ENCODE assay signal across 9 cellular contexts in genomic region chr10:95792874-95793285, GRCh38. TPM values are rescaled to one million over a fixed set of nuclear protein-coding genes. Genes with fewer than 3 reads are reported as not detected.
DNase-seq lines count a peak whose midpoint lies in the region; ATAC-seq and TF ChIP-seq lines count a peak whose summit lies in the region.
"Had no signal": no experiment of that assay in that cellular context is flagged by ENCODE, and none has a peak within 500 bp of the region (broad histone marks: within the 10 kb centered on the region; RNA-seq: fewer than 3 reads in every experiment).

No MANE protein-coding gene starts in this region.

- POLR2A ChIA-PET in activated CD4-positive, alpha-beta memory T cell treated with anti-CD3 and anti-CD28 coated beads, Interleukin-2, amount 10 ng/mL, durations not matched to agents 7 days and 5 days (lab: Charles Lee): interaction anchor here (2.3 kb wide), 1 partner anchor 39 kb away, joined by 8 read pairs; no protein-coding TSS in a partner anchor

- DNase-seq in CD14-positive monocyte (ENCODE audit: low spot score) (no peak), SKM-1 treated with dmso at 0.1 percent for 144 hours (lab: John Stamatoyannopoulos, UW; ENCODE audit: unreplicated experiment) (peak; percentile 47), Right ventricle myocardium superior (no peak), psoas muscle (no peak), cortex of kidney (lab: John Stamatoyannopoulos, UW) (no peak)
- DNase-seq in effector CD4-positive, alpha-beta T cell: no peak
- no peak for DNase-seq in activated CD4-positive, alpha-beta memory T cell treated with anti-CD3 and anti-CD28 coated beads, Interleukin-2, amount 10 ng/mL, durations not matched to agents 7 days and 5 days
- DNase-seq: NCI-H1105 treated with DMSO at 0.1 percent for 48 hours had no signal

- peaks cover 0 to 3% (median 0%) of the 10 kb centered on the region in 7 donors for H3K9me3 Mint-ChIP-seq in CD14-positive monocyte
- peaks cover 2% of the 10 kb centered on the region for H3K9me3 Mint-ChIP-seq in activated CD4-positive, alpha-beta memory T cell treated with anti-CD3 and anti-CD28 coated beads, Interleukin-2, amount 10 ng/mL, durations not matched to agents 7 days and 5 days

- no peaks in the 10 kb centered on the region for H3K9me3 ChIP-seq in psoas muscle

- TF ChIP-seq CTCF in CD14-positive monocyte (IDR thresholded peaks at IDR 0.05) (no peak), psoas muscle (IDR thresholded peaks at IDR 0.05) (no peak)

- peaks cover 4% of the 10 kb centered on the region for H3K4me1 ChIP-seq in psoas muscle

- peak overlapping the region; percentile 93 to 99 (median 98) for H3K27ac Mint-ChIP-seq in CD14-positive monocyte
- no peak overlapping the region for H3K27ac Mint-ChIP-seq in activated CD4-positive, alpha-beta memory T cell treated with anti-CD3 and anti-CD28 coated beads, Interleukin-2, amount 10 ng/mL, durations not matched to agents 7 days and 5 days

- H3K27me3 ChIP-seq in psoas muscle (ENCODE audit: insufficient read depth in 3 of 3, low read length in 2 of 3): no peaks in the 10 kb centered on the region

- ATAC-seq in Right ventricle myocardium superior (ENCODE audit: poor library complexity): peak; percentile 78
- ATAC-seq in psoas muscle: peak in 2 of 4 donors; percentile 40 to 41
- no peak for ATAC-seq in HG03097 (IDR thresholded peaks at IDR 0.05; ENCODE audit: low FRiP score, unreplicated experiment)

- peak overlapping the region; percentile 66 for H3K27ac ChIP-seq in psoas muscle

- 57 to 62% (median 58%) methylated on average over 4 of the region's 4 CpGs for WGBS in psoas muscle, 3 donors

- H3K36me3 ChIP-seq in psoas muscle (ENCODE audit: insufficient read depth in 1 of 2, low read depth in 1 of 2): no peaks in the 10 kb centered on the region

- peaks cover 29% of the 10 kb centered on the region in 2 donors for H3K36me3 Mint-ChIP-seq in CD14-positive monocyte
- H3K36me3 Mint-ChIP-seq in activated CD4-positive, alpha-beta memory T cell treated with anti-CD3 and anti-CD28 coated beads, Interleukin-2, amount 10 ng/mL, durations not matched to agents 7 days and 5 days (ENCODE audit: low read depth): peaks cover 23% of the 10 kb centered on the region

- no peak overlapping the region for H3K4me3 ChIP-seq in psoas muscle

- CTCF ChIA-PET in activated CD4-positive, alpha-beta memory T cell treated with anti-CD3 and anti-CD28 coated beads, Interleukin-2, amount 10 ng/mL, durations not matched to agents 7 days and 5 days (lab: Charles Lee): no interaction called here

- peaks cover 0 to 3% (median 0%) of the 10 kb centered on the region in 3 donors for H3K27me3 Mint-ChIP-seq in CD14-positive monocyte (ENCODE audit: low read depth in 3 of 3)
- peaks cover 4% of the 10 kb centered on the region for H3K27me3 Mint-ChIP-seq in activated CD4-positive, alpha-beta memory T cell treated with anti-CD3 and anti-CD28 coated beads, Interleukin-2, amount 10 ng/mL, durations not matched to agents 7 days and 5 days

- peak overlapping the region in 1 of 2 donors; percentile 79 for H3K4me3 Mint-ChIP-seq in CD14-positive monocyte
- H3K4me3 Mint-ChIP-seq in activated CD4-positive, alpha-beta memory T cell treated with anti-CD3 and anti-CD28 coated beads, Interleukin-2, amount 10 ng/mL, durations not matched to agents 7 days and 5 days: no peak overlapping the region

- intact Hi-C loops in CD14-positive monocyte (cut with micrococcal nuclease) (loop anchor here (5.0 kb wide), 1 partner anchor 36 kb away; the partner anchor contains the start of gene ENTPD1 (in 2 of the 2)), Right ventricle myocardium superior (cut with DNase I) (no loop called here), psoas muscle (cut with DNase I) (no loop called here)

- peaks cover 74% of the 10 kb centered on the region for H3K4me1 Mint-ChIP-seq in CD14-positive monocyte
- H3K4me1 Mint-ChIP-seq in activated CD4-positive, alpha-beta memory T cell treated with anti-CD3 and anti-CD28 coated beads, Interleukin-2, amount 10 ng/mL, durations not matched to agents 7 days and 5 days: peaks cover 71% of the 10 kb centered on the region

RNA-seq across cellular contexts. Expression of gene ENTPD1, which starts 36.9 kb away (rescaled TPM):
- polyA plus RNA-seq in CD14-positive monocyte (10 to 100 TPM; 70.4 to 71.1 TPM), psoas muscle (1 to 10 TPM; 1.4 to 1.7 (median 1.6) TPM)
- total RNA-seq in Right ventricle myocardium superior (6.0 TPM), psoas muscle (1 to 10 TPM; 1.6 to 3.9 (median 3.3) TPM)
- 10 to 100 TPM; 29.7 to 33.3 TPM for total RNA-seq in activated CD4-positive, alpha-beta memory T cell treated with anti-CD3 and anti-CD28 coated beads, Interleukin-2, amount 10 ng/mL, durations not matched to agents 7 days and 5 days

Comparison
In these comparisons a context has a peak if more than half of its experiments do, and no peak if none do; other contexts are left out.
1. intact Hi-C loops: an anchor here in CD14-positive monocyte (5.0 kb wide); none called in Right ventricle myocardium superior and psoas muscle.